ENCODE assay signal across 35 cellular contexts in genomic region chr5:172377438-172377837, GRCh38.
"Had no signal": no experiment of that assay in that cellular context is flagged by ENCODE, and none has a peak within 500 bp of the region (broad histone marks: within the 10 kb centered on the region; RNA-seq: fewer than 3 reads in every experiment).

No MANE protein-coding gene starts in this region.

- H3K27ac ChIP-seq: adrenal gland, cardiac muscle cell, colonic mucosa, esophagus muscularis mucosa, foreskin keratinocyte, gastrocnemius medialis, heart left ventricle had no signal

- H3K36me3 Mint-ChIP-seq: activated CD4-positive, alpha-beta memory T cell treated with anti-CD3 and anti-CD28 coated beads for 36 hours; activated CD8-positive, alpha-beta memory T cell treated with anti-CD3 and anti-CD28 coated beads, Interleukin-2, amount 10 ng/mL, durations not matched to agents 7 days and 5 days; activated naive CD4-positive, alpha-beta T cell treated with anti-CD3 and anti-CD28 coated beads, Interleukin-2, amount 50 U/mL, for 24 hours had no signal

- H3K4me1 Mint-ChIP-seq: activated CD4-positive, alpha-beta T cell treated with anti-CD3 and anti-CD28 coated beads for 36 hours; activated CD4-positive, alpha-beta T cell treated with anti-CD3 and anti-CD28 coated beads, Interleukin-2, amount 10 ng/mL, durations not matched to agents 24 days and 14 days; activated naive CD4-positive, alpha-beta T cell treated with anti-CD3 and anti-CD28 coated beads, Interleukin-2, amount 50 U/mL, for 24 hours; activated naive CD8-positive, alpha-beta T cell treated with anti-CD3 and anti-CD28 coated beads for 36 hours; activated naive CD8-positive, alpha-beta T cell treated with anti-CD3 and anti-CD28 coated beads, Interleukin-2, amount 50 U/mL, for 24 hours; endodermal cell had no signal

- H3K27ac Mint-ChIP-seq: activated CD4-positive, alpha-beta memory T cell treated with anti-CD3 and anti-CD28 coated beads for 36 hours; activated CD4-positive, alpha-beta T cell treated with anti-CD3 and anti-CD28 coated beads for 36 hours; activated CD4-positive, alpha-beta T cell treated with anti-CD3 and anti-CD28 coated beads, Interleukin-2, amount 10 ng/mL, durations not matched to agents 24 days and 14 days; activated CD8-positive, alpha-beta memory T cell treated with anti-CD3 and anti-CD28 coated beads, Interleukin-2, amount 10 ng/mL, durations not matched to agents 7 days and 5 days; activated CD8-positive, alpha-beta T cell treated with anti-CD3 and anti-CD28 coated beads, Interleukin-2, amount 10 ng/mL, durations not matched to agents 7 days and 5 days; activated naive CD4-positive, alpha-beta T cell treated with anti-CD3 and anti-CD28 coated beads for 36 hours; activated naive CD4-positive, alpha-beta T cell treated with anti-CD3 and anti-CD28 coated beads, Interleukin-2, amount 50 U/mL, for 24 hours; activated naive CD8-positive, alpha-beta T cell treated with anti-CD3 and anti-CD28 coated beads for 36 hours; activated naive CD8-positive, alpha-beta T cell treated with anti-CD3 and anti-CD28 coated beads, Interleukin-2, amount 50 U/mL, for 24 hours; activated T-helper 1 cell treated with anti-CD3 and anti-CD28 coated beads, Interleukin-12 subunit alpha, Interleukin-12 subunit beta, Interleukin-2, Interleukin-4 antibody, amounts not matched to agents 30 ng/mL and 10 ng/mL and 1 ng/mL, durations not matched to agents 14 hours and 24 hours and 36 hours; activated T-helper 2 cell treated with anti-CD3 and anti-CD28 coated beads, Interferon-gamma antibody, Interleukin-2, Interleukin-4, amounts not matched to agents 10 μg/mL and 5 μg/mL and 100 μg/mL, durations not matched to agents 14 hours and 24 hours and 36 hours; brain; endodermal cell had no signal

- H3K9me3 Mint-ChIP-seq: activated CD4-positive, alpha-beta memory T cell treated with anti-CD3 and anti-CD28 coated beads for 36 hours; activated CD4-positive, alpha-beta T cell treated with anti-CD3 and anti-CD28 coated beads, Interleukin-2, amount 10 ng/mL, durations not matched to agents 24 days and 14 days; activated naive CD4-positive, alpha-beta T cell treated with anti-CD3 and anti-CD28 coated beads for 36 hours; activated naive CD4-positive, alpha-beta T cell treated with anti-CD3 and anti-CD28 coated beads, Interleukin-2, amount 50 U/mL, for 24 hours; activated naive CD8-positive, alpha-beta T cell treated with anti-CD3 and anti-CD28 coated beads, Interleukin-2, amount 50 U/mL, for 24 hours; activated T-helper 1 cell treated with anti-CD3 and anti-CD28 coated beads, Interleukin-12 subunit alpha, Interleukin-12 subunit beta, Interleukin-2, Interleukin-4 antibody, amounts not matched to agents 30 ng/mL and 10 ng/mL and 1 ng/mL, durations not matched to agents 14 hours and 24 hours and 36 hours; activated T-helper 2 cell treated with anti-CD3 and anti-CD28 coated beads, Interferon-gamma antibody, Interleukin-2, Interleukin-4, amounts not matched to agents 10 μg/mL and 5 μg/mL and 100 μg/mL, durations not matched to agents 14 hours and 24 hours and 36 hours; endodermal cell had no signal

- H3K27me3 Mint-ChIP-seq: activated CD4-positive, alpha-beta T cell treated with anti-CD3 and anti-CD28 coated beads, Interleukin-2, amount 10 ng/mL, durations not matched to agents 24 days and 14 days; activated naive CD4-positive, alpha-beta T cell treated with anti-CD3 and anti-CD28 coated beads, Interleukin-2, amount 50 U/mL, for 24 hours; activated naive CD8-positive, alpha-beta T cell treated with anti-CD3 and anti-CD28 coated beads for 36 hours; brain had no signal

- H3K4me3 Mint-ChIP-seq: activated CD4-positive, alpha-beta memory T cell treated with anti-CD3 and anti-CD28 coated beads for 36 hours; activated CD4-positive, alpha-beta T cell treated with anti-CD3 and anti-CD28 coated beads for 36 hours; activated CD4-positive, alpha-beta T cell treated with anti-CD3 and anti-CD28 coated beads, Interleukin-2, amount 10 ng/mL, durations not matched to agents 24 days and 14 days; activated CD8-positive, alpha-beta memory T cell treated with anti-CD3 and anti-CD28 coated beads, Interleukin-2, amount 10 ng/mL, durations not matched to agents 7 days and 5 days; activated CD8-positive, alpha-beta T cell treated with anti-CD3 and anti-CD28 coated beads, Interleukin-2, amount 10 ng/mL, durations not matched to agents 7 days and 5 days; activated naive CD4-positive, alpha-beta T cell treated with anti-CD3 and anti-CD28 coated beads for 36 hours; activated naive CD4-positive, alpha-beta T cell treated with anti-CD3 and anti-CD28 coated beads, Interleukin-2, amount 50 U/mL, for 24 hours; activated naive CD8-positive, alpha-beta T cell treated with anti-CD3 and anti-CD28 coated beads for 36 hours; activated naive CD8-positive, alpha-beta T cell treated with anti-CD3 and anti-CD28 coated beads, Interleukin-2, amount 50 U/mL, for 24 hours; activated T-helper 1 cell treated with anti-CD3 and anti-CD28 coated beads, Interleukin-12 subunit alpha, Interleukin-12 subunit beta, Interleukin-2, Interleukin-4 antibody, amounts not matched to agents 30 ng/mL and 10 ng/mL and 1 ng/mL, durations not matched to agents 14 hours and 24 hours and 36 hours; brain; endodermal cell had no signal

- H3K4me3 ChIP-seq: adrenal gland, breast epithelium, cardiac muscle cell, colonic mucosa, dorsolateral prefrontal cortex, esophagus muscularis mucosa, gastrocnemius medialis, heart left ventricle had no signal

- H3K36me3 ChIP-seq: breast epithelium, cardiac muscle cell, colonic mucosa, gastrocnemius medialis had no signal

- H3K27me3 ChIP-seq: adrenal gland, breast epithelium, cardiac muscle cell, colonic mucosa, dorsolateral prefrontal cortex, esophagus muscularis mucosa, foreskin keratinocyte, gastrocnemius medialis, heart left ventricle had no signal

- H3K4me1 ChIP-seq: colonic mucosa, foreskin keratinocyte, gastrocnemius medialis had no signal

- ATAC-seq: activated CD4-positive, alpha-beta T cell treated with anti-CD3 and anti-CD28 coated beads for 36 hours; activated naive CD8-positive, alpha-beta T cell treated with anti-CD3 and anti-CD28 coated beads, Interleukin-2, amount 50 U/mL, for 24 hours; foreskin keratinocyte; gastrocnemius medialis; heart left ventricle had no signal

- H3K9me3 ChIP-seq: adrenal gland, breast epithelium, colonic mucosa, esophagus muscularis mucosa, gastrocnemius medialis, heart left ventricle had no signal

- DNase-seq: activated CD4-positive, alpha-beta memory T cell treated with anti-CD3 and anti-CD28 coated beads for 36 hours; activated CD4-positive, alpha-beta T cell treated with anti-CD3 and anti-CD28 coated beads for 36 hours; activated CD4-positive, alpha-beta T cell treated with anti-CD3 and anti-CD28 coated beads, Interleukin-2, amount 10 ng/mL, durations not matched to agents 24 days and 14 days; activated CD4-positive, CD25-positive, alpha-beta regulatory T cell; activated CD4-positive, CD25-positive, alpha-beta regulatory T cell treated with anti-CD3 and anti-CD28 coated beads, Interleukin-2, amount 50 U/mL, for 72 hours; activated CD8-positive, alpha-beta memory T cell treated with anti-CD3 and anti-CD28 coated beads, Interleukin-2, amount 50 U/mL, for 4 hours; activated effector memory CD4-positive, alpha-beta T cell treated with anti-CD3 and anti-CD28 coated beads, Interleukin-2, amount 50 U/mL, for 16 hours; activated naive CD4-positive, alpha-beta T cell treated with anti-CD3 and anti-CD28 coated beads for 36 hours; activated naive CD8-positive, alpha-beta T cell treated with anti-CD3 and anti-CD28 coated beads for 36 hours; activated naive CD8-positive, alpha-beta T cell treated with anti-CD3 and anti-CD28 coated beads, Interleukin-2, amount 50 U/mL, for 24 hours; activated T-cell treated with anti-CD3 and anti-CD28 coated beads, Interleukin-2, amount 50 U/mL, for 1 hour; activated T-cell treated with anti-CD3 and anti-CD28 coated beads, Interleukin-2, amount 50 U/mL, for 48 hours; aorta; central memory CD4-positive, alpha-beta T cell; cerebellar nuclear complex; colonic mucosa; effector memory CD4-positive, alpha-beta T cell; endodermal cell; erythroblast; foreskin keratinocyte; gastrocnemius medialis; glutamatergic neuron; heart left ventricle; T-helper 2 cell had no signal
